ENCODE assay signal across 8 cellular contexts in genomic region chrX:131762802-131763234, GRCh38.
DNase-seq lines count a peak whose midpoint lies in the region; ATAC-seq, FAIRE-seq and TF ChIP-seq lines count a peak whose summit lies in the region.

No MANE protein-coding gene starts in this region.

- no peak overlapping the region for H4K5ac ChIP-seq in mesendoderm (ENCODE audit: low read length)

- H3K36me3 ChIP-seq in mesendoderm (ENCODE audit: control insufficient read depth, insufficient read depth, low read length) = peaks cover 3% of the 10 kb centered on the region
- H3K36me3 ChIP-seq in small intestine (ENCODE audit: control insufficient read depth in 2 of 2, insufficient read depth in 2 of 2, low read length in 2 of 2) = no peaks in the 10 kb centered on the region

- H3K4me1 Mint-ChIP-seq in activated CD4-positive, alpha-beta memory T cell treated with anti-CD3 and anti-CD28 coated beads, Interleukin-2, amount 10 ng/mL, durations not matched to agents 7 days and 5 days = no peaks in the 10 kb centered on the region

- no peaks in the 10 kb centered on the region for H3K4me1 ChIP-seq in mesendoderm (ENCODE audit: control insufficient read depth, low read depth, low read length)
- H3K4me1 ChIP-seq in small intestine (ENCODE audit: control insufficient read depth in 2 of 2, insufficient read depth in 1 of 2, low read depth in 1 of 2, low read length in 1 of 2) = no peaks in the 10 kb centered on the region

- H3K4me3 Mint-ChIP-seq in activated CD4-positive, alpha-beta memory T cell treated with anti-CD3 and anti-CD28 coated beads, Interleukin-2, amount 10 ng/mL, durations not matched to agents 7 days and 5 days = no peak overlapping the region

- H2AK5ac ChIP-seq in mesendoderm (ENCODE audit: low read length) = no peak overlapping the region

- no peak overlapping the region for H3K4ac ChIP-seq in mesendoderm (ENCODE audit: low read depth, low read length)

- H3K56ac ChIP-seq in mesendoderm (ENCODE audit: low read length) = no peak overlapping the region

- H4K8ac ChIP-seq in mesendoderm (ENCODE audit: low read depth, low read length) = no peak overlapping the region

- ATAC-seq in GM21786 (IDR thresholded peaks at IDR 0.05; ENCODE audit: unreplicated experiment) = peak; percentile 61

- no CpG with 5 or more reads among the region's 7 CpGs for WGBS in mesendoderm (ENCODE audit: extremely low coverage, insufficient coverage, low lambda C conversion rate)
- 47 to 91% (median 84%) methylated on average over 7 of the region's 7 CpGs for WGBS in small intestine, 3 donors

- H3K18ac ChIP-seq in mesendoderm (ENCODE audit: low read length) = no peak overlapping the region

- no peaks in the 10 kb centered on the region for H3K79me1 ChIP-seq in mesendoderm (ENCODE audit: low read length)

- no peak overlapping the region for H2BK120ac ChIP-seq in mesendoderm (ENCODE audit: low read depth, low read length)

- H3K4me3 ChIP-seq in mesendoderm (ENCODE audit: low read length) (no peak overlapping the region), small intestine (ENCODE audit: low read depth in 1 of 2, low read length in 2 of 2) (peak overlapping the region in 1 of 2 donors; percentile 27)

- peak; percentile 40 for TF ChIP-seq CTCF in VCaP (conservative IDR thresholded peaks at IDR 0.05)

- H3K27ac Mint-ChIP-seq in activated CD4-positive, alpha-beta memory T cell treated with anti-CD3 and anti-CD28 coated beads, Interleukin-2, amount 10 ng/mL, durations not matched to agents 7 days and 5 days = no peak overlapping the region

- H3K4me2 ChIP-seq in mesendoderm (ENCODE audit: low read length) = no peak overlapping the region

- H3K9ac ChIP-seq in mesendoderm (ENCODE audit: low read length) = no peak overlapping the region

- no peak overlapping the region for H3K23ac ChIP-seq in mesendoderm (ENCODE audit: low read length)

- no peaks in the 10 kb centered on the region for H3K27me3 Mint-ChIP-seq in activated CD4-positive, alpha-beta memory T cell treated with anti-CD3 and anti-CD28 coated beads, Interleukin-2, amount 10 ng/mL, durations not matched to agents 7 days and 5 days

- H3K36me3 Mint-ChIP-seq in activated CD4-positive, alpha-beta memory T cell treated with anti-CD3 and anti-CD28 coated beads, Interleukin-2, amount 10 ng/mL, durations not matched to agents 7 days and 5 days (ENCODE audit: low read depth) = peaks cover 17% of the 10 kb centered on the region

- H3K9me3 Mint-ChIP-seq in activated CD4-positive, alpha-beta memory T cell treated with anti-CD3 and anti-CD28 coated beads, Interleukin-2, amount 10 ng/mL, durations not matched to agents 7 days and 5 days = no peaks in the 10 kb centered on the region

- POLR2A ChIA-PET in activated CD4-positive, alpha-beta memory T cell treated with anti-CD3 and anti-CD28 coated beads, Interleukin-2, amount 10 ng/mL, durations not matched to agents 7 days and 5 days (lab: Charles Lee) = no interaction called here

- CTCF ChIA-PET in activated CD4-positive, alpha-beta memory T cell treated with anti-CD3 and anti-CD28 coated beads, Interleukin-2, amount 10 ng/mL, durations not matched to agents 7 days and 5 days (lab: Charles Lee) = no interaction called here

- no peaks in the 10 kb centered on the region for H3K79me2 ChIP-seq in mesendoderm (ENCODE audit: control insufficient read depth, insufficient read depth, low read length)

- H2BK5ac ChIP-seq in mesendoderm (ENCODE audit: low read length) = no peak overlapping the region

- H2BK15ac ChIP-seq in mesendoderm (replicated peaks; ENCODE audit: low read depth) = no peak overlapping the region

- no peaks in the 10 kb centered on the region for H3K27me3 ChIP-seq in mesendoderm (ENCODE audit: insufficient read depth, low read length, poor library complexity)
- H3K27me3 ChIP-seq in small intestine (ENCODE audit: control insufficient read depth in 2 of 2, insufficient read depth in 2 of 2, low read length in 2 of 2) = no peaks in the 10 kb centered on the region

- FAIRE-seq in small intestine (lab: Jason Lieb, UNC) = no peak

- H3K27ac ChIP-seq in VCaP = peak overlapping the region; percentile 45
- no peak overlapping the region for H3K27ac ChIP-seq in mesendoderm (ENCODE audit: low read depth, low read length)
- H3K27ac ChIP-seq in small intestine (ENCODE audit: low read depth in 1 of 2, low read length in 1 of 2) = no peak overlapping the region

- H3K9me3 ChIP-seq in small intestine (ENCODE audit: control insufficient read depth, low read depth) = no peaks in the 10 kb centered on the region

- DNase-seq in DMS 273 (lab: John Stamatoyannopoulos, UW; ENCODE audit: unreplicated experiment) (peak; percentile 86), mesendoderm (peak; percentile 31), SKM-1 treated with dmso at 0.1 percent for 144 hours (lab: John Stamatoyannopoulos, UW; ENCODE audit: unreplicated experiment) (no peak), NCI-H1105 treated with DMSO at 0.1 percent for 48 hours (lab: John Stamatoyannopoulos, UW) (no peak), small intestine (no peak)
- no peak for DNase-seq in activated CD4-positive, alpha-beta memory T cell treated with anti-CD3 and anti-CD28 coated beads, Interleukin-2, amount 10 ng/mL, durations not matched to agents 7 days and 5 days

Comparison
In these comparisons a context has a peak if more than half of its experiments do, and no peak if none do; other contexts are left out.
1. DNase-seq: peak in DMS 273 (single experiment) and mesendoderm (single experiment); none in SKM-1 treated with dmso at 0.1 percent for 144 hours (single experiment), activated CD4-positive, alpha-beta memory T cell treated with anti-CD3 and anti-CD28 coated beads, Interleukin-2, amount 10 ng/mL, durations not matched to agents 7 days and 5 days (single experiment), NCI-H1105 treated with DMSO at 0.1 percent for 48 hours (single experiment) and small intestine (single experiment).